ENCODE assay signal across 23 cellular contexts in the genomic region with DNA sequence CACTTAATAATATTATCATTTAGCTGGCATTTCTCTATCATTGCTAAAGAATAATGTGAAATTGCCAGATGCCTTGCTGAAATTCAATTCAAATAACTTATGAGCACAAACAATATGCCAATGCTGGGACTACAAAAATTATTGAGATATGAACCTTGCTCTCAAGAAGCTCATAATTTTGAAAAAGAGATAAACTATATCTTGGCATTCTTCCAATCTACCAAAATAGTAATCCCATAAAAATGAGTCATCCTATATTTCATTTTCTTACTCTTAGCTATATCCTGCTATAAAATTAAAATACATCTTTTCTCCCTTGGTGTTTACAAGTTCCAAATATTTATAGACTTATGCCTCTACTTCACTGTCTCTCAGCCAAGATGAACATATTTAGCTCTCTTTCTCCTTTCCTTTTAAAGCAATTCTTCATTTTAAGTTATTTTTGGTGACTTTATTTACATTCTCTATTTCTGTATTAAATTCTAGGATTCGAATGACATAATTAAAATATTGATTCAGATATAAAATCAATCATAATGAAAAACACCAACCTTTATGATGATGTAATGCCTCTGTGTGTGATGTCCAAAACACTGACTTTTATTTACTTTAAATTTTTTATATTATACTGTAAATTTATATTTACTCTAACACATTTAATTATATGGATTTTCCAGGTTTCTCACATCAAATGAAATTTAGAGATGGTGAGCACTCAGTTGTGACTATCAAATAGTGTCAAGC.
A peak's percentile ranks its signal among the peaks of the same experiment; 100 is the strongest.
DNase-seq lines count a peak whose midpoint lies in the region; ATAC-seq, FAIRE-seq and TF ChIP-seq lines count a peak whose summit lies in the region.
"Had no signal": no experiment of that assay in that cellular context is flagged by ENCODE, and none has a peak within 500 bp of the region (broad histone marks: within the 10 kb centered on the region; RNA-seq: fewer than 3 reads in every experiment).

No MANE protein-coding gene starts in this region.

- in situ Hi-C loops in HepG2 (cut with HindIII; ENCODE audit: extremely low pct_ligation_motif_present, low pct_unique_long_range_greater_than_20kb), result no loop called here

- no peaks in the 10 kb centered on the region for H3K9me2 ChIP-seq in SK-N-SH

- H3K4me2 ChIP-seq in HepG2 (ENCODE audit: low read depth, low read length) (no peak overlapping the region), SK-N-SH (no peak overlapping the region)
- H3K4me2 ChIP-seq: KMS-11 had no signal

- H3K27ac ChIP-seq in HepG2 (ENCODE audit: extremely low read length, insufficient read depth, low read length) (no peak overlapping the region), right lobe of liver (no peak overlapping the region), SK-N-SH (ENCODE audit: low read depth in 2 of 2, low read length in 1 of 2) (peak overlapping the region in 1 of 2 experiments; percentile 53; a peak in 2 of 4 replicates), substantia nigra (ENCODE audit: low read depth, low read length, poor library complexity, severe bottlenecking) (peak overlapping the region; percentile 12)
- H3K27ac ChIP-seq: coronary artery, gastrocnemius medialis, KMS-11, right atrium auricular region had no signal

- no peak for TF ChIP-seq EP300 in HepG2 (IDR thresholded peaks at IDR 0.05; ENCODE audit: low read depth in 2 of 2, low read length in 2 of 2)
- no peak for TF ChIP-seq EP300 in HepG2 (CRISPR knock-in tag; IDR thresholded peaks at IDR 0.05; ENCODE audit: borderline replicate concordance)
- TF ChIP-seq EP300 in SK-N-SH (IDR thresholded peaks at IDR 0.05; ENCODE audit: borderline replicate concordance in 1 of 2, low read depth in 1 of 2, low read length in 1 of 2), result no peak

- TF ChIP-seq RAD21 in HepG2 (CRISPR knock-in tag; IDR thresholded peaks at IDR 0.05), result no peak
- no peak for TF ChIP-seq RAD21 in SK-N-SH (IDR thresholded peaks at IDR 0.05; ENCODE audit: low read length)

- H3K36me3 ChIP-seq in HepG2 (replicated peaks in 1 of 2; ENCODE audit: control insufficient read depth in 1 of 2, insufficient read depth in 2 of 2, low read length in 2 of 2) (peaks cover 4 to 20% of the 10 kb centered on the region in 2 experiments), right lobe of liver (no peaks in the 10 kb centered on the region), SK-N-SH (replicated peaks in 1 of 2; ENCODE audit: control insufficient read depth in 1 of 2, insufficient read depth in 2 of 2, low read length in 1 of 2) (peaks cover 0 to 8% of the 10 kb centered on the region in 2 experiments)
- H3K36me3 ChIP-seq: gastrocnemius medialis, right atrium auricular region had no signal

- no peak for ATAC-seq in HepG2
- no peak for ATAC-seq in right lobe of liver
- no peak for ATAC-seq in GM21360 (IDR thresholded peaks at IDR 0.05; ENCODE audit: unreplicated experiment)
- ATAC-seq: gastrocnemius medialis had no signal

- H2AFZ ChIP-seq in HepG2 (ENCODE audit: low read length) (no peak overlapping the region), SK-N-SH (ENCODE audit: low read depth) (no peak overlapping the region)

- no peak overlapping the region for H3K9ac ChIP-seq in HepG2 (ENCODE audit: insufficient read depth, low read depth, low read length)
- no peak overlapping the region for H3K9ac ChIP-seq in SK-N-SH
- H3K9ac ChIP-seq: KMS-11 had no signal

- CTCF ChIA-PET in HepG2 (lab: Yijun Ruan, JAX; ENCODE audit: low intra/inter-chr PET ratio, low total read pairs), result no interaction called here
- CTCF ChIA-PET in SK-N-SH (lab: Yijun Ruan, JAX), result interaction anchor here (0.8 to 1.3 kb wide), 3 partner anchors 10 to 134 kb away, joined by 3 to 5 read pairs (median 4); no protein-coding TSS in a partner anchor

- TF ChIP-seq CTCF in HepG2 (CRISPR knock-in tag; IDR thresholded peaks at IDR 0.05) (no peak), right lobe of liver (IDR thresholded peaks at IDR 0.05) (no peak), SK-N-SH (IDR thresholded peaks at IDR 0.05) (no peak)

- 91% methylated on average over 1 of the region's 1 CpG for WGBS in HepG2 (ENCODE audit: low lambda C conversion rate)
- 73% methylated on average over 1 of the region's 1 CpG for WGBS in right lobe of liver (ENCODE audit: insufficient coverage, low coverage, low lambda C conversion rate, missing lambda C conversion rate)
- WGBS in SK-N-SH (ENCODE audit: low lambda C conversion rate), result 72% methylated on average over 1 of the region's 1 CpG

- no peaks in the 10 kb centered on the region for H3K79me2 ChIP-seq in HepG2 (ENCODE audit: insufficient read depth, low read length)
- 0 out of 2 replicates have a peak, but pooled peaks cover 1% of the 10 kb centered on the region for H3K79me2 ChIP-seq in SK-N-SH (ENCODE audit: insufficient read depth)

- H3K9me3 ChIP-seq in HepG2 (ENCODE audit: low read length), result no peaks in the 10 kb centered on the region
- H3K9me3 ChIP-seq in right lobe of liver, result no peaks in the 10 kb centered on the region
- no peaks in the 10 kb centered on the region for H3K9me3 ChIP-seq in SK-N-SH
- H3K9me3 ChIP-seq: gastrocnemius medialis, right atrium auricular region had no signal

- FAIRE-seq in HepG2 (lab: Jason Lieb, UNC), result no peak
- FAIRE-seq: D721Med had no signal

- H4K20me1 ChIP-seq in HepG2 (ENCODE audit: insufficient read depth, low read length), result no peaks in the 10 kb centered on the region
- no peaks in the 10 kb centered on the region for H4K20me1 ChIP-seq in SK-N-SH (ENCODE audit: insufficient read depth)

- H3F3A ChIP-seq in SK-N-SH (replicated peaks; ENCODE audit: insufficient read depth), result peaks cover 6% of the 10 kb centered on the region

- H3K4me3 ChIP-seq in HepG2 (replicated peaks in 1 of 3; ENCODE audit: insufficient read depth in 1 of 3, low read depth in 2 of 3, low read length in 3 of 3) (no peak overlapping the region), right lobe of liver (no peak overlapping the region), SK-N-SH (ENCODE audit: low read depth in 2 of 2, low read length in 1 of 2) (no peak overlapping the region)
- H3K4me3 ChIP-seq: coronary artery, gastrocnemius medialis, right atrium auricular region had no signal

- H3K4me1 ChIP-seq in HepG2 (ENCODE audit: insufficient read depth, low read length) (0 out of 2 replicates have a peak, but pooled peaks cover 4% of the 10 kb centered on the region), right lobe of liver (peaks cover 0 to 7% (median 3%) of the 10 kb centered on the region in 4 donors), SK-N-SH (ENCODE audit: control insufficient read depth in 1 of 2, insufficient read depth in 2 of 2, low read depth in 1 of 2, low read length in 1 of 2) (peaks cover 0 to 9% of the 10 kb centered on the region in 2 experiments; a peak in 2 of 4 replicates)
- H3K4me1 ChIP-seq: gastrocnemius medialis, right atrium auricular region had no signal

- intact Hi-C loops in HepG2 (cut with micrococcal nuclease; ENCODE audit: unreplicated experiment), result no loop called here
- intact Hi-C loops in right lobe of liver (cut with DNase I), result no loop called here

- H3K27me3 ChIP-seq in HepG2 (ENCODE audit: control insufficient read depth in 1 of 2, insufficient read depth in 2 of 2, low read length in 2 of 2) (no peaks in the 10 kb centered on the region), right lobe of liver (no peaks in the 10 kb centered on the region), SK-N-SH (ENCODE audit: insufficient read depth) (no peaks in the 10 kb centered on the region)
- H3K27me3 ChIP-seq: gastrocnemius medialis, right atrium auricular region had no signal

- POLR2A ChIA-PET in HepG2 (lab: Yijun Ruan, JAX) (interaction anchor here (0.7 kb wide), 1 partner anchor 212 kb away, joined by 3 read pairs; no protein-coding TSS in a partner anchor), SK-N-SH (lab: Yijun Ruan, JAX) (no interaction called here)

- no TSS peak for BruUV-seq in HepG2 (replicated peaks; lab: Mats Ljungman, UMichigan)

- no peak for TF ChIP-seq POLR2A in HepG2 (IDR thresholded peaks at IDR 0.05; ENCODE audit: insufficient read depth in 1 of 2, low read depth in 2 of 2, low read length in 2 of 2)
- no peak for TF ChIP-seq POLR2A in right lobe of liver (IDR thresholded peaks at IDR 0.05)

- DNase-seq in HepG2 (ENCODE audit: low spot score) (no peak), right lobe of liver (no peak), SK-N-SH (no peak), fibroblast of peridontal ligament (ENCODE audit: extremely low read depth) (peak; percentile 33), substantia nigra (lab: John Stamatoyannopoulos, UW) (no peak), DMS 273 (lab: John Stamatoyannopoulos, UW; ENCODE audit: unreplicated experiment) (no peak)
- DNase-seq in stimulated activated CD4-positive, alpha-beta T cell treated with anti-CD3 and anti-CD28 coated beads, Interleukin-15, amount 100 ng/mL, for 24 hours, result no peak
- DNase-seq: activated CD4-positive, alpha-beta T cell treated with anti-CD3 and anti-CD28 coated beads for 48 hours; activated naive CD8-positive, alpha-beta T cell treated with anti-CD3 and anti-CD28 coated beads for 36 hours; C1 segment of cervical spinal cord; gastrocnemius medialis; GDM1; kidney glomerular epithelial cell; naive B cell; NCI-H1105 treated with DMSO at 0.1 percent for 48 hours; occipital lobe; RPMI8226; SW 1271 had no signal

TF ChIP-seq in SK-N-SH, 30 proteins besides CTCF, POLR2A, EP300 and RAD21 (continues in another document):
- TF ChIP-seq YY1 (IDR thresholded peaks at IDR 0.05; ENCODE audit: low read depth) (no peak), RCOR1 (IDR thresholded peaks at IDR 0.05; ENCODE audit: low read length) (no peak), ELF1 (IDR thresholded peaks at IDR 0.05) (no peak), JUND (IDR thresholded peaks at IDR 0.05) (peak; percentile 33), RXRA (IDR thresholded peaks at IDR 0.05; ENCODE audit: borderline replicate concordance, low read depth) (no peak), MAX (IDR thresholded peaks at IDR 0.05; ENCODE audit: low read depth) (no peak), FOSL2 (IDR thresholded peaks at IDR 0.05; ENCODE audit: borderline replicate concordance, low read depth) (peak; percentile 50; the same call in 1 of the 2 replicates), NFIC (IDR thresholded peaks at IDR 0.05; ENCODE audit: borderline replicate concordance) (peak; percentile 66; the same call in 1 of the 2 replicates), MEF2A (IDR thresholded peaks at IDR 0.05; ENCODE audit: borderline replicate concordance, low read depth) (peak; percentile 80), GABPA (IDR thresholded peaks at IDR 0.05; ENCODE audit: low read depth) (no peak), USF1 (IDR thresholded peaks at IDR 0.05; ENCODE audit: borderline replicate concordance, low read depth) (no peak)

Comparison
In these comparisons a context has a peak if more than half of its experiments do, and no peak if none do; other contexts are left out.
1. Of the 25 proteins assayed by ChIP-seq in both HepG2 and SK-N-SH: peak only in HepG2: none; only in SK-N-SH: FOSL2, JUND and NFIC; in both: none; in neither: 22.